ENCODE assay signal across 24 cellular contexts in the genomic region with DNA sequence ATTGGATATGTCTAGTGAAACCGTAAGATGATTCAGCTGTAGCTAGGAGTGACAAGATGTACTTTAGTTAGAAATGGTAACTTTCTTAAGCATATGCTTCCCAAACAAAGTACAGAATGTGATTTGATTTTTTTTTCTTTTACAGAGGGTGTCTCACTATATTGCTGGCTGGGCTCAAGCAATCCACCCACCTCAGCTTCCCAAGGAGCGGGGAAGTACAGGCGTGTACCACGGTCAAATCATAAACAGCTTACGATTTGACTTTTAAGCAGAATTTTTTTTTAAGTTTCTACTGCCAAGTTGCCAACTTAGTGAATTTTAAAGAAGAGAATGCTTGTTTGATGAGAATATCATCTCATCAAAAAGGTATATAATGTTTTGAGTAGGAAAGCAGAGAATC. TPM values are rescaled to one million over a fixed set of nuclear protein-coding genes. Genes with fewer than 3 reads are reported as not detected.
DNase-seq lines count a peak whose midpoint lies in the region; ATAC-seq and TF ChIP-seq lines count a peak whose summit lies in the region.
"Had no signal": no experiment of that assay in that cellular context is flagged by ENCODE, and none has a peak within 500 bp of the region (broad histone marks: within the 10 kb centered on the region; RNA-seq: fewer than 3 reads in every experiment).

No MANE protein-coding gene starts in this region.

- H3K4me1 ChIP-seq in GM23248 (ENCODE audit: insufficient read depth) = peaks cover 14% of the 10 kb centered on the region
- no peaks in the 10 kb centered on the region for H3K4me1 ChIP-seq in fibroblast of lung (ENCODE audit: control insufficient read depth, extremely low read depth, insufficient read depth, low read length)
- H3K4me1 ChIP-seq: HAP-1, SJSA1 had no signal

- DNase-seq in GM23248 (no peak), fibroblast of lung (ENCODE audit: low read depth in 2 of 2) (no peak), HPDE6-E6E7 (ENCODE audit: extremely low spot score) (no peak), GM20000 (ENCODE audit: low spot score) (no peak), CD1c-positive myeloid dendritic cell (ENCODE audit: extremely low spot score) (no peak)
- no peak for DNase-seq in stimulated activated naive B cell treated with anti-CD40 and anti-IgM and Interleukin-4, amounts not matched to agents 10 μg/mL and 1 μg/mL and 100 μg/mL, for 72 hours
- DNase-seq: CD4-positive, alpha-beta T cell; GOT3; HFFc6; KBM-7; MV-4-11; NCI-H1105; NCI-H2029; NCI-H446 treated with DMSO at 0.1 percent for 48 hours; NCI-H526; NCI-H82; NK-92 treated with Interleukin-12 subunit alpha and Interleukin-12 subunit beta, amount 100 ng/mL, for 24 hours; PC-9 had no signal

- H3K79me2 ChIP-seq in GM23248 (ENCODE audit: insufficient read depth) (no peaks in the 10 kb centered on the region), fibroblast of lung (ENCODE audit: control insufficient read depth, insufficient read depth, low read length) (no peaks in the 10 kb centered on the region)

- H4K20me1 ChIP-seq in GM23248 (ENCODE audit: insufficient read depth) (no peaks in the 10 kb centered on the region), fibroblast of lung (ENCODE audit: control insufficient read depth, extremely low read depth, insufficient read depth, low read length) (no peaks in the 10 kb centered on the region)
- H4K20me1 ChIP-seq: BLaER1 had no signal

- 41 to 46% methylated on average over 5 of the region's 5 CpGs for WGBS in GM23248 (ENCODE audit: low coverage in 1 of 2, low lambda C conversion rate in 2 of 2, missing lambda C conversion rate in 2 of 2), 2 experiments

- H3K4me1 Mint-ChIP-seq in stimulated activated naive B cell treated with anti-CD40 and anti-IgM and Interleukin-4, amounts not matched to agents 10 μg/mL and 1 μg/mL and 100 μg/mL, for 72 hours = no peaks in the 10 kb centered on the region

- H3K36me3 ChIP-seq in GM23248 (ENCODE audit: low read depth) (no peaks in the 10 kb centered on the region), fibroblast of lung (ENCODE audit: control insufficient read depth, insufficient read depth, low read length) (no peaks in the 10 kb centered on the region)
- H3K36me3 ChIP-seq: BLaER1, HAP-1, SJSA1 had no signal

- H3K9me3 ChIP-seq in GM23248 (ENCODE audit: low read depth) = no peaks in the 10 kb centered on the region
- no peaks in the 10 kb centered on the region for H3K9me3 ChIP-seq in fibroblast of lung (ENCODE audit: control insufficient read depth, insufficient read depth, low read depth, low read length)
- H3K9me3 ChIP-seq: HAP-1, SJSA1 had no signal

- H3K9me2 ChIP-seq in GM23248 (ENCODE audit: insufficient read depth) = no peaks in the 10 kb centered on the region

- ATAC-seq in stimulated activated naive B cell treated with anti-CD40 and anti-IgM and Interleukin-4, amounts not matched to agents 10 μg/mL and 1 μg/mL and 100 μg/mL, for 72 hours (replicated peaks) = no peak
- no peak for ATAC-seq in GM19023 (IDR thresholded peaks at IDR 0.05; ENCODE audit: unreplicated experiment)
- ATAC-seq: Right ventricle myocardium inferior had no signal

- H3K4me2 ChIP-seq in GM23248 (ENCODE audit: unreplicated experiment) (peak overlapping the region; percentile 65), fibroblast of lung (ENCODE audit: extremely low read depth, insufficient read depth, low read length) (peak overlapping the region; percentile 46)
- H3K4me2 ChIP-seq: BLaER1, PC-9 had no signal

- H3K27ac Mint-ChIP-seq in stimulated activated naive B cell treated with anti-CD40 and anti-IgM and Interleukin-4, amounts not matched to agents 10 μg/mL and 1 μg/mL and 100 μg/mL, for 72 hours = peak overlapping the region; percentile 39
- H3K27ac Mint-ChIP-seq: CD4-positive, alpha-beta T cell; HFFc6 had no signal

- peaks cover 0 to 2% of the 10 kb centered on the region in 2 donors for H3K9me3 Mint-ChIP-seq in stimulated activated naive B cell treated with anti-CD40 and anti-IgM and Interleukin-4, amounts not matched to agents 10 μg/mL and 1 μg/mL and 100 μg/mL, for 72 hours
- H3K9me3 Mint-ChIP-seq: CD4-positive, alpha-beta T cell; HFFc6 had no signal

- H3K27me3 ChIP-seq in GM23248 (replicated peaks; ENCODE audit: insufficient read depth) (no peaks in the 10 kb centered on the region), fibroblast of lung (ENCODE audit: control insufficient read depth, insufficient read depth, low read length) (no peaks in the 10 kb centered on the region)
- H3K27me3 ChIP-seq: BLaER1, SJSA1 had no signal

- H2AFZ ChIP-seq in GM23248 (peak overlapping the region; percentile 54), fibroblast of lung (ENCODE audit: low read length) (no peak overlapping the region)
- H2AFZ ChIP-seq: PC-9 had no signal

- no peaks in the 10 kb centered on the region for H3K36me3 Mint-ChIP-seq in stimulated activated naive B cell treated with anti-CD40 and anti-IgM and Interleukin-4, amounts not matched to agents 10 μg/mL and 1 μg/mL and 100 μg/mL, for 72 hours

- H3K27me3 Mint-ChIP-seq in stimulated activated naive B cell treated with anti-CD40 and anti-IgM and Interleukin-4, amounts not matched to agents 10 μg/mL and 1 μg/mL and 100 μg/mL, for 72 hours = peaks cover 26 to 61% of the 10 kb centered on the region in 2 donors

- TF ChIP-seq CTCF in VCaP (conservative IDR thresholded peaks at IDR 0.05) (no peak), fibroblast of lung (conservative IDR thresholded peaks at IDR 0.05 in 1 of 2, IDR thresholded peaks at IDR 0.05 in 1 of 2; ENCODE audit: low read depth in 1 of 2, low read length in 2 of 2) (no peak), GM20000 (IDR thresholded peaks at IDR 0.05; ENCODE audit: extremely low read depth, missing control alignments) (no peak)

- H3F3A ChIP-seq in GM23248 (ENCODE audit: insufficient read depth) = peaks cover 9% of the 10 kb centered on the region; the same call in 1 of the 2 replicates

- H3K27ac ChIP-seq in GM23248 (no peak overlapping the region), VCaP (peak overlapping the region; percentile 20; the same call in 1 of the 2 replicates), fibroblast of lung (ENCODE audit: insufficient read depth, low read length) (no peak overlapping the region)
- H3K27ac ChIP-seq: BLaER1, PC-9, SJSA1 had no signal

- H3K4me3 ChIP-seq in GM23248 (peak overlapping the region; percentile 16), fibroblast of lung (replicated peaks in 1 of 4; ENCODE audit: control extremely low read depth in 1 of 4, insufficient read depth in 1 of 4, low read depth in 3 of 4, low read length in 4 of 4) (no peak overlapping the region)
- H3K4me3 ChIP-seq: BLaER1, HAP-1, PC-9, SJSA1 had no signal

- H3K9ac ChIP-seq in GM23248 (0 out of 2 replicates have a peak overlapping the region, but pooled peaks have one; percentile 8), fibroblast of lung (ENCODE audit: insufficient read depth, low read length) (no peak overlapping the region)
- H3K9ac ChIP-seq: BLaER1 had no signal

- H3K4me3 Mint-ChIP-seq in stimulated activated naive B cell treated with anti-CD40 and anti-IgM and Interleukin-4, amounts not matched to agents 10 μg/mL and 1 μg/mL and 100 μg/mL, for 72 hours = no peak overlapping the region
- H3K4me3 Mint-ChIP-seq: CD4-positive, alpha-beta T cell; HFFc6 had no signal

- in situ Hi-C loops in GM23248 (cut with MboI) = loop anchor here (25.0 kb wide), 1 partner anchor 454 kb away; no protein-coding TSS in a partner anchor

RNA-seq across cellular contexts. Expression of gene USP47, which starts 34.0 kb away (rescaled TPM):
- total RNA-seq in GM23248 (2014; rRNA removed; shearing (Covaris generic)) = 53.0 and 58.8 TPM in 2 replicates
- polyA plus RNA-seq in GM23248 (2016; fragmentation: Nextera tagmentation; extraction: Ambion mirVana) (35.9 and 36.3 TPM in 2 replicates), fibroblast of lung (26.2 and 40.3 TPM in 2 replicates)
- total RNA-seq in fibroblast of lung = 97.8 and 162 TPM in 2 replicates
- polyA plus RNA-seq in fibroblast of lung (2012) = 31.7 and 42.0 TPM in 2 replicates
- 8.6 and 10.3 TPM in 2 replicates for polyA minus RNA-seq in fibroblast of lung (ENCODE audit: low replicate concordance)
